Comparison of ENCODE assay signal across 8 cellular contexts in the genomic region with DNA sequence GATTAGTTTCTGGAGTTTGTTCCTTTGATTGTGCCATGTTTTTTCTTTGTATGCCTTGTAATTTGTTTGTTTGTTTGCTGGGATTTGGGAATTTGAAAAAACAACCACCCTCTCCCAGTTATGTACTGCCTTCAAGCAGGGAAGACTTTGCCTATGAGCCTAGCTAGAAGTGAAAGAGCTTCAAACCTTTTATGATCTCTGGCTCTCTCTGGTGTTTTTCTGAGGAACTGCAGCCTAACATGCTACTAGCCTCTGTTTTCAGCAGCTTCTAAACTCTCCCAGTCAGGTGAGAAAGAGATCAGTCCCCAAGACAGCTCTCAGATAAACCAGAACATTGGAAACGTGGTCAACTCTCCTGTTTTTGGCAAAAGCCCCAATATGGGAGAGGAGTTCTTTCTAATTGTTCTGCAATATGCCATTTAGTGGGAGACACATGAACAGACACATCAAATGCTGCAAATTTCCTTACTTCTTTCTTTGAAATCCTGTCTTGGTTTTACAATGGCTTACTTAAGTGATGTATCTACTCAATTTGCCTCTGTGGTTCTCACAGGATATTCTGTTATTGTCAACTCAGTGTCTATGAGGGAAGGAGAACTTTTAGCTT. TPM values are rescaled to one million over a fixed set of nuclear protein-coding genes. Genes with fewer than 3 reads are reported as not detected.
DNase-seq lines count a peak whose midpoint lies in the region; ATAC-seq and TF ChIP-seq lines count a peak whose summit lies in the region.

No MANE protein-coding gene starts in this region.

- no peaks in the 10 kb centered on the region for H3K36me3 Mint-ChIP-seq in activated CD8-positive, alpha-beta T cell treated with anti-CD3 and anti-CD28 coated beads for 36 hours (ENCODE audit: low read depth)

- H3K4ac ChIP-seq in neuronal stem cell (ENCODE audit: low read length): no peak overlapping the region

- no peaks in the 10 kb centered on the region for H4K20me1 ChIP-seq in fibroblast of lung (ENCODE audit: control insufficient read depth, extremely low read depth, insufficient read depth, low read length)

- peak; percentile 87 for TF ChIP-seq CTCF in activated CD8-positive, alpha-beta T cell treated with anti-CD3 and anti-CD28 coated beads for 36 hours (IDR thresholded peaks at IDR 0.05)
- TF ChIP-seq CTCF in fibroblast of lung (conservative IDR thresholded peaks at IDR 0.05 in 1 of 2, IDR thresholded peaks at IDR 0.05 in 1 of 2; ENCODE audit: low read depth in 1 of 2, low read length in 2 of 2): peak; percentile 98 to 99
- TF ChIP-seq CTCF in vagina (IDR thresholded peaks at IDR 0.05): peak; percentile 55 to 80 (median 68)

- H2AFZ ChIP-seq in fibroblast of lung (ENCODE audit: low read length) (no peak overlapping the region), neuronal stem cell (ENCODE audit: low read length) (no peak overlapping the region)

- H3K4me1 Mint-ChIP-seq in activated CD8-positive, alpha-beta T cell treated with anti-CD3 and anti-CD28 coated beads for 36 hours (ENCODE audit: low read depth): no peaks in the 10 kb centered on the region

- H3K36me3 ChIP-seq in fibroblast of lung (ENCODE audit: control insufficient read depth, insufficient read depth, low read length) (no peaks in the 10 kb centered on the region), neuronal stem cell (replicated peaks in 1 of 2; ENCODE audit: control insufficient read depth in 2 of 2, insufficient read depth in 2 of 2, low read length in 2 of 2) (no peaks in the 10 kb centered on the region), vagina (no peaks in the 10 kb centered on the region)

- H2BK12ac ChIP-seq in neuronal stem cell (ENCODE audit: low read length): no peak overlapping the region

- H3K27ac ChIP-seq in fibroblast of lung (ENCODE audit: insufficient read depth, low read length): no peak overlapping the region
- no peak overlapping the region for H3K27ac ChIP-seq in neuronal stem cell (replicated peaks; ENCODE audit: low read length)
- H3K27ac ChIP-seq in vagina: no peak overlapping the region

- peaks cover 10% of the 10 kb centered on the region for H3K27me3 Mint-ChIP-seq in activated CD8-positive, alpha-beta T cell treated with anti-CD3 and anti-CD28 coated beads for 36 hours

- peak; percentile 98 for ATAC-seq in GM21367 (IDR thresholded peaks at IDR 0.05; ENCODE audit: unreplicated experiment)
- peak; percentile 91 for ATAC-seq in HG03575 (IDR thresholded peaks at IDR 0.05; ENCODE audit: extremely low read depth, insufficient number of reproducible peaks, low FRiP score, unreplicated experiment)
- ATAC-seq in activated CD8-positive, alpha-beta T cell treated with anti-CD3 and anti-CD28 coated beads for 36 hours: peak; percentile 95

- no peak overlapping the region for H3K4me3 ChIP-seq in fibroblast of lung (replicated peaks in 1 of 4; ENCODE audit: control extremely low read depth in 1 of 4, insufficient read depth in 1 of 4, low read depth in 3 of 4, low read length in 4 of 4)
- H3K4me3 ChIP-seq in neuronal stem cell (ENCODE audit: low read length in 2 of 2): no peak overlapping the region
- H3K4me3 ChIP-seq in vagina: no peak overlapping the region

- H3K4me2 ChIP-seq in fibroblast of lung (ENCODE audit: extremely low read depth, insufficient read depth, low read length): no peak overlapping the region
- H3K4me2 ChIP-seq in neuronal stem cell (ENCODE audit: insufficient read depth, low read length, poor library complexity, severe bottlenecking): no peak overlapping the region

- no peaks in the 10 kb centered on the region for H3K9me3 Mint-ChIP-seq in activated CD8-positive, alpha-beta T cell treated with anti-CD3 and anti-CD28 coated beads for 36 hours

- no peak overlapping the region for H3K4me3 Mint-ChIP-seq in activated CD8-positive, alpha-beta T cell treated with anti-CD3 and anti-CD28 coated beads for 36 hours

- POLR2A ChIA-PET in activated CD8-positive, alpha-beta T cell treated with anti-CD3 and anti-CD28 coated beads for 36 hours (lab: Charles Lee): no interaction called here

- H3K79me2 ChIP-seq in fibroblast of lung (ENCODE audit: control insufficient read depth, insufficient read depth, low read length): no peaks in the 10 kb centered on the region

- H2BK15ac ChIP-seq in neuronal stem cell (ENCODE audit: low read length): no peak overlapping the region

- no peak overlapping the region for H4K8ac ChIP-seq in neuronal stem cell (ENCODE audit: low read depth, low read length)

- intact Hi-C loops in activated CD8-positive, alpha-beta T cell treated with anti-CD3 and anti-CD28 coated beads for 36 hours (cut with micrococcal nuclease): loop anchor here (1.0 to 2.0 kb wide), 3 partner anchors 38 to 149 kb away; no protein-coding TSS in a partner anchor
- intact Hi-C loops in vagina (cut with DNase I): no loop called here

- no peak overlapping the region for H3K27ac Mint-ChIP-seq in activated CD8-positive, alpha-beta T cell treated with anti-CD3 and anti-CD28 coated beads for 36 hours

- H3K27me3 ChIP-seq in fibroblast of lung (ENCODE audit: control insufficient read depth, insufficient read depth, low read length): no peaks in the 10 kb centered on the region
- H3K27me3 ChIP-seq in neuronal stem cell (ENCODE audit: control insufficient read depth in 3 of 3, insufficient read depth in 3 of 3, low read depth in 1 of 3, low read length in 3 of 3): no peaks in the 10 kb centered on the region
- no peaks in the 10 kb centered on the region for H3K27me3 ChIP-seq in vagina

- H3K9me3 ChIP-seq in fibroblast of lung (ENCODE audit: control insufficient read depth, insufficient read depth, low read depth, low read length) (no peaks in the 10 kb centered on the region), neuronal stem cell (replicated peaks in 1 of 2; ENCODE audit: control insufficient read depth in 2 of 2, insufficient read depth in 1 of 2, low read depth in 1 of 2, low read length in 2 of 2) (peaks cover 0 to 5% of the 10 kb centered on the region in 2 donors), vagina (no peaks in the 10 kb centered on the region)

- H3K79me1 ChIP-seq in neuronal stem cell (ENCODE audit: low read depth, low read length): no peaks in the 10 kb centered on the region

- no peak overlapping the region for H2BK120ac ChIP-seq in neuronal stem cell (ENCODE audit: low read depth, low read length)

- no peak overlapping the region for H2AK5ac ChIP-seq in neuronal stem cell (ENCODE audit: low read depth, low read length)

- no peak overlapping the region for H4K91ac ChIP-seq in neuronal stem cell (ENCODE audit: low read depth, low read length, poor library complexity)

- WGBS in neuronal stem cell (ENCODE audit: extremely low coverage in 2 of 2, insufficient read length in 2 of 2, insufficient replicate concordance in 1 of 2), 2 donors: no CpG with 5 or more reads among the region's 1 CpG

- CTCF ChIA-PET in activated CD8-positive, alpha-beta T cell treated with anti-CD3 and anti-CD28 coated beads for 36 hours (lab: Charles Lee): interaction anchor here (0.6 to 5.0 kb wide), 47 partner anchors 9 to 1213 kb away, joined by 3 to 242 read pairs (median 4); a partner anchor contains a TSS

- H3K14ac ChIP-seq in neuronal stem cell (ENCODE audit: low read length): no peak overlapping the region

- no peaks in the 10 kb centered on the region for H3K4me1 ChIP-seq in fibroblast of lung (ENCODE audit: control insufficient read depth, extremely low read depth, insufficient read depth, low read length)
- H3K4me1 ChIP-seq in neuronal stem cell (ENCODE audit: control insufficient read depth in 2 of 2, insufficient read depth in 1 of 2, low read depth in 1 of 2, low read length in 2 of 2): no peaks in the 10 kb centered on the region
- no peaks in the 10 kb centered on the region for H3K4me1 ChIP-seq in vagina

- H3K9ac ChIP-seq in fibroblast of lung (ENCODE audit: insufficient read depth, low read length) (no peak overlapping the region), neuronal stem cell (ENCODE audit: low read depth, low read length, poor library complexity) (no peak overlapping the region)

- no peak overlapping the region for H3K18ac ChIP-seq in neuronal stem cell (ENCODE audit: low read length)

- no peak for TF ChIP-seq POLR2A in vagina (IDR thresholded peaks at IDR 0.05)

- no peak overlapping the region for H2BK5ac ChIP-seq in neuronal stem cell (ENCODE audit: low read length)

- H3K23ac ChIP-seq in neuronal stem cell (ENCODE audit: low read depth, low read length, poor library complexity): no peak overlapping the region

- peak; percentile 68 for DNase-seq in DMS79 treated with DMSO at 0.1 percent for 48 hours (lab: John Stamatoyannopoulos, UW)
- peak; percentile 77 for DNase-seq in NCI-H748 treated with DMSO at 0.1 percent for 48 hours (lab: John Stamatoyannopoulos, UW)
- peak; percentile 69 for DNase-seq in activated CD8-positive, alpha-beta T cell treated with anti-CD3 and anti-CD28 coated beads for 36 hours
- peak; percentile 45 to 74 for DNase-seq in fibroblast of lung (ENCODE audit: low read depth in 2 of 2)
- peak; percentile 58 for DNase-seq in neuronal stem cell (ENCODE audit: low spot score)
- DNase-seq in vagina (ENCODE audit: extremely low spot score in 2 of 2): no peak

RNA-seq across cellular contexts. Expression of a gene that starts 58.9 kb away (rescaled TPM):
- 10 to 100 TPM; 40.2 to 40.5 TPM for total RNA-seq in activated CD8-positive, alpha-beta T cell treated with anti-CD3 and anti-CD28 coated beads for 36 hours
- total RNA-seq in fibroblast of lung (241 and 363 TPM in 2 replicates), vagina (150 TPM)
- 176 and 306 TPM in 2 replicates for polyA plus RNA-seq in fibroblast of lung
- polyA plus RNA-seq in fibroblast of lung (2012): 123 and 194 TPM in 2 replicates
- polyA minus RNA-seq in fibroblast of lung (ENCODE audit: low replicate concordance): 27.0 and 28.9 TPM in 2 replicates
- 50.7 TPM for polyA plus RNA-seq in neuronal stem cell (2013, experiment 1 of 2)
- polyA plus RNA-seq in neuronal stem cell (2013, experiment 2 of 2): 51.9 TPM

Comparison
In these comparisons a context has a peak if more than half of its experiments do, and no peak if none do; other contexts are left out.
1. DNase-seq: peak in DMS79 treated with DMSO at 0.1 percent for 48 hours (single experiment), NCI-H748 treated with DMSO at 0.1 percent for 48 hours (single experiment), activated CD8-positive, alpha-beta T cell treated with anti-CD3 and anti-CD28 coated beads for 36 hours (single experiment), fibroblast of lung (2 of 2) and neuronal stem cell (single experiment); none in vagina (0 of 2).
2. Peak in every context shown above with its lines, with median percentiles within 50 percentile points of each other: ATAC-seq and CTCF ChIP-seq.